Comparison of ENCODE assay signal across 9 cellular contexts in genomic region chrX:65607070-65607742, GRCh38.
DNase-seq lines count a peak whose midpoint lies in the region; ATAC-seq, FAIRE-seq and TF ChIP-seq lines count a peak whose summit lies in the region.
"Had no signal": no experiment of that assay in that cellular context is flagged by ENCODE, and none has a peak within 500 bp of the region (broad histone marks: within the 10 kb centered on the region; RNA-seq: fewer than 3 reads in every experiment).

No MANE protein-coding gene starts in this region.

- H3K9ac ChIP-seq in keratinocyte (ENCODE audit: control insufficient read depth, extremely low read depth, insufficient read depth, low read length): no peak overlapping the region

- no peak overlapping the region for H2AFZ ChIP-seq in keratinocyte (ENCODE audit: control insufficient read depth, low read length)

- H3K4me3 Mint-ChIP-seq in activated CD4-positive, alpha-beta T cell treated with anti-CD3 and anti-CD28 coated beads for 36 hours: no peak overlapping the region
- no peak overlapping the region for H3K4me3 Mint-ChIP-seq in T-helper 1 cell treated with Interleukin-12 subunit alpha and Interleukin-12 subunit beta and Interleukin-4 antibody, amounts not matched to agents 30 μg/mL and 1 μg/mL, for 36 hours

- no peak for TF ChIP-seq CTCF in keratinocyte (optimal IDR thresholded peaks at IDR 0.05 in 1 of 3, IDR thresholded peaks at IDR 0.05 in 1 of 3, conservative IDR thresholded peaks at IDR 0.05 in 1 of 3; ENCODE audit: extremely low read depth in 1 of 3, insufficient read depth in 2 of 3, low read length in 3 of 3)

- peaks cover 4% of the 10 kb centered on the region for H3K36me3 Mint-ChIP-seq in activated CD4-positive, alpha-beta T cell treated with anti-CD3 and anti-CD28 coated beads for 36 hours (ENCODE audit: low read depth)
- peaks cover 4% of the 10 kb centered on the region for H3K36me3 Mint-ChIP-seq in T-helper 1 cell treated with Interleukin-12 subunit alpha and Interleukin-12 subunit beta and Interleukin-4 antibody, amounts not matched to agents 30 μg/mL and 1 μg/mL, for 36 hours (ENCODE audit: low read depth)

- H3K79me2 ChIP-seq in keratinocyte (ENCODE audit: control insufficient read depth, insufficient read depth, low read length): no peaks in the 10 kb centered on the region

- 96% methylated on average over 3 of the region's 3 CpGs for WGBS in right cardiac atrium

- DNase-seq in activated CD4-positive, alpha-beta T cell treated with anti-CD3 and anti-CD28 coated beads for 36 hours: peak; percentile 46
- DNase-seq in activated CD4-positive, alpha-beta T cell treated with anti-CD3 and anti-CD28 coated beads, Interleukin-2, amount 50 U/mL, for 1 hour: no peak
- DNase-seq in keratinocyte (ENCODE audit: low read depth, low spot score) (no peak), right cardiac atrium (no peak), NCI-H446 treated with DMSO at 0.1 percent for 48 hours (lab: John Stamatoyannopoulos, UW) (no peak)
- DNase-seq: central memory CD4-positive, alpha-beta T cell had no signal

- H3K9me1 ChIP-seq in keratinocyte (ENCODE audit: control insufficient read depth, extremely low read depth, insufficient read depth, low read length): no peaks in the 10 kb centered on the region

- H3K4me1 Mint-ChIP-seq in activated CD4-positive, alpha-beta T cell treated with anti-CD3 and anti-CD28 coated beads for 36 hours: peaks cover 65% of the 10 kb centered on the region
- peaks cover 29% of the 10 kb centered on the region for H3K4me1 Mint-ChIP-seq in T-helper 1 cell treated with Interleukin-12 subunit alpha and Interleukin-12 subunit beta and Interleukin-4 antibody, amounts not matched to agents 30 μg/mL and 1 μg/mL, for 36 hours (ENCODE audit: low read depth)

- peak overlapping the region; percentile 5 for H3K27ac ChIP-seq in keratinocyte (ENCODE audit: control insufficient read depth, insufficient read depth, low read length)
- H3K27ac ChIP-seq in right cardiac atrium (ENCODE audit: low read length): no peak overlapping the region

- no peaks in the 10 kb centered on the region for H3K9me3 Mint-ChIP-seq in activated CD4-positive, alpha-beta T cell treated with anti-CD3 and anti-CD28 coated beads for 36 hours (ENCODE audit: low read depth)
- no peaks in the 10 kb centered on the region for H3K9me3 Mint-ChIP-seq in T-helper 1 cell treated with Interleukin-12 subunit alpha and Interleukin-12 subunit beta and Interleukin-4 antibody, amounts not matched to agents 30 μg/mL and 1 μg/mL, for 36 hours

- intact Hi-C loops in activated CD4-positive, alpha-beta T cell treated with anti-CD3 and anti-CD28 coated beads for 36 hours (cut with DNase I, micrococcal nuclease): loop anchor here (1.0 to 2.0 kb wide), 2 partner anchors 11 to 60 kb away; partner anchors contain the start of gene MSN (in 1 of the 2)
- intact Hi-C loops in right cardiac atrium (cut with DNase I): no loop called here

- dilution Hi-C loops in keratinocyte (cut with MboI; ENCODE audit: extremely low pct_ligation_motif_present, low sequenced_read_pairs): no loop called here

- peak overlapping the region; percentile 90 for H3K27ac Mint-ChIP-seq in activated CD4-positive, alpha-beta T cell treated with anti-CD3 and anti-CD28 coated beads for 36 hours
- peak overlapping the region; percentile 89 for H3K27ac Mint-ChIP-seq in T-helper 1 cell treated with Interleukin-12 subunit alpha and Interleukin-12 subunit beta and Interleukin-4 antibody, amounts not matched to agents 30 μg/mL and 1 μg/mL, for 36 hours

- H3K4me1 ChIP-seq in keratinocyte (ENCODE audit: control insufficient read depth, extremely low read depth, insufficient read depth, low read length): peaks cover 26% of the 10 kb centered on the region
- peaks cover 3% of the 10 kb centered on the region for H3K4me1 ChIP-seq in right cardiac atrium (ENCODE audit: control insufficient read depth, insufficient read depth, low read length)

- no peaks in the 10 kb centered on the region for H3K27me3 Mint-ChIP-seq in activated CD4-positive, alpha-beta T cell treated with anti-CD3 and anti-CD28 coated beads for 36 hours
- no peaks in the 10 kb centered on the region for H3K27me3 Mint-ChIP-seq in T-helper 1 cell treated with Interleukin-12 subunit alpha and Interleukin-12 subunit beta and Interleukin-4 antibody, amounts not matched to agents 30 μg/mL and 1 μg/mL, for 36 hours (ENCODE audit: low read depth)

- CTCF ChIA-PET in activated CD4-positive, alpha-beta T cell treated with anti-CD3 and anti-CD28 coated beads for 36 hours (lab: Charles Lee): interaction anchor here (0.7 to 2.9 kb wide), 4 partner anchors 11 to 379 kb away, joined by 3 to 12 read pairs (median 4); no protein-coding TSS in a partner anchor

- ATAC-seq in activated CD4-positive, alpha-beta T cell treated with anti-CD3 and anti-CD28 coated beads for 36 hours: peak; percentile 98
- ATAC-seq in HG02610 (IDR thresholded peaks at IDR 0.05; ENCODE audit: unreplicated experiment) (peak; percentile 98), GM21737 (IDR thresholded peaks at IDR 0.05; ENCODE audit: unreplicated experiment) (no peak), right cardiac atrium (no peak)

- no peaks in the 10 kb centered on the region for H3K36me3 ChIP-seq in keratinocyte (ENCODE audit: control insufficient read depth in 2 of 2, extremely low read depth in 1 of 2, insufficient read depth in 2 of 2, low read length in 2 of 2)

- POLR2A ChIA-PET in activated CD4-positive, alpha-beta T cell treated with anti-CD3 and anti-CD28 coated beads for 36 hours (lab: Charles Lee): interaction anchor here (0.7 to 0.9 kb wide), 3 partner anchors 11 to 99 kb away, joined by 3 to 5 read pairs (median 3); no protein-coding TSS in a partner anchor

- peak overlapping the region; percentile 14 for H3K4me2 ChIP-seq in keratinocyte (ENCODE audit: control insufficient read depth, extremely low read depth, insufficient read depth, low read depth, low read length)

- no peak overlapping the region for H3K4me3 ChIP-seq in keratinocyte (ENCODE audit: control insufficient read depth in 2 of 3, extremely low read depth in 1 of 3, insufficient read depth in 2 of 3, low read depth in 1 of 3, low read length in 3 of 3)
- H3K4me3 ChIP-seq in right cardiac atrium (ENCODE audit: low read length): no peak overlapping the region

- H3K9me3 ChIP-seq in keratinocyte (ENCODE audit: control insufficient read depth, low read depth, low read length): no peaks in the 10 kb centered on the region
- H3K9me3 ChIP-seq in right cardiac atrium (ENCODE audit: control insufficient read depth, low read length): no peaks in the 10 kb centered on the region

- H3K27me3 ChIP-seq in keratinocyte (ENCODE audit: control insufficient read depth, extremely low read depth, insufficient read depth, low read length): no peaks in the 10 kb centered on the region
- no peaks in the 10 kb centered on the region for H3K27me3 ChIP-seq in right cardiac atrium (ENCODE audit: control insufficient read depth, insufficient read depth)

- no peaks in the 10 kb centered on the region for H4K20me1 ChIP-seq in keratinocyte (ENCODE audit: control insufficient read depth, extremely low read depth, insufficient read depth, low read length)

- FAIRE-seq in keratinocyte (lab: Jason Lieb, UNC): peak; percentile 81

Comparison
In these comparisons a context has a peak if more than half of its experiments do, and no peak if none do; other contexts are left out.
1. ATAC-seq: peak in activated CD4-positive, alpha-beta T cell treated with anti-CD3 and anti-CD28 coated beads for 36 hours (single experiment) and HG02610 (single experiment); none in GM21737 (single experiment) and right cardiac atrium (0 of 2).
2. intact Hi-C loops: an anchor here in activated CD4-positive, alpha-beta T cell treated with anti-CD3 and anti-CD28 coated beads for 36 hours (1.0 to 2.0 kb wide); none called in right cardiac atrium.